Comparison of ENCODE assay signal across 12 cellular contexts in the genomic region with DNA sequence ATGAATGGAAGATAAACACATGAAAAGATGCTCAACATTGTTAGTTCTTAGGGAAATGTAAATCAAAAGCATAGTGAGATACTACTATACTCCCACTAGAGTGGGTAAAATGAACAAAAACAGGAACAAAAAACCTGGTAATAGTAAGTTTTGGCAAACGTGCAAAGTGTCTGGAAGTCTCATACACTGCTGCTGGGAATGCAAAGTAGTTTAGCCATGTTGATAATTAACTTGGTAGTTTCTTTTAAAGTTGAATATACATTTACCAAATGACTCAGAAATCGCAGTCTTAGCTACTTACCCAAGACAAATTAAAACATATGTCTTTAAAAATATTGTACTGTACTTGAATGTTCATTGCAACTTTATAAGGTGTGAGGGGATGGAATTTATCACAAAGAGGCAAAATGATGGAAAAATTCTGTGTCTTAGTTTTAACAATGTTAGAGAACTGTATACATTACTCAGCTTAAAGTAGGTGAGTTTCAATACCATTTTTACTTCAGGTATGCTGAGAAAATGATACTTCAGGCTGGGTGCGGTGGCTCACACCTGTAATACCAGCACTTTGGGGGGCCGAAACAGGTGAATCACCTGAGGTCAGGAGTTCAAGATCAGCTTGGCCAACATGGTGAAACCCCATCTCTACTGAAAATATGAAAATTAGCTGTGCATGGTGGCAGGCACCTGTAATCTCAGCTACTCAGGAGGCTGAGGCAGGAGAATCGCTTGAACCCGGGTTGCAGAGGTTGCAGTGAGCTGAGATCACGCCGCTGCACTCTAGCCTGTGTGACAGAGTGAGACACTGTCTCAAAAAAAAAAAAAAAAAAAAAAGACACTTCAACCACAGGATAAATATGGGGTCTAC.
DNase-seq lines count a peak whose midpoint lies in the region; ATAC-seq, FAIRE-seq and TF ChIP-seq lines count a peak whose summit lies in the region.
"Had no signal": no experiment of that assay in that cellular context is flagged by ENCODE, and none has a peak within 500 bp of the region (broad histone marks: within the 10 kb centered on the region; RNA-seq: fewer than 3 reads in every experiment).

No MANE protein-coding gene starts in this region.

- in situ Hi-C loops in GM12878 (cut with MboI), result no loop called here

- peak; percentile 8 for DNase-seq in GM12878 (ENCODE audit: low read depth, low spot score)
- DNase-seq in left lobe of liver (ENCODE audit: low spot score), result no peak
- DNase-seq in COLO668 (lab: John Stamatoyannopoulos, UW; ENCODE audit: unreplicated experiment), result no peak
- no peak for DNase-seq in small intestine
- DNase-seq in NCI-H187 treated with DMSO at 0.1 percent for 48 hours (lab: John Stamatoyannopoulos, UW), result no peak
- DNase-seq: activated gamma-delta T cell treated with Interleukin-2 at 50 U/mL for 16 hours, SJCRH30, transverse colon had no signal

- no peak for TF ChIP-seq POLR2A in GM12878 (IDR thresholded peaks at IDR 0.05; ENCODE audit: low read depth, low read length)

- no peak for TF ChIP-seq CTCF in GM12878 (IDR thresholded peaks at IDR 0.05 in 2 of 3, conservative IDR thresholded peaks at IDR 0.05 in 1 of 3; ENCODE audit: control insufficient read depth in 2 of 3, extremely low read depth in 1 of 3, insufficient read depth in 1 of 3, low read depth in 3 of 3, low read length in 3 of 3)

- H3K36me3 ChIP-seq in GM12878 (ENCODE audit: control insufficient read depth in 2 of 2, insufficient read depth in 2 of 2, low read length in 1 of 2) (no peaks in the 10 kb centered on the region), small intestine (ENCODE audit: control insufficient read depth in 2 of 2, insufficient read depth in 2 of 2, low read length in 2 of 2) (no peaks in the 10 kb centered on the region)
- H3K36me3 ChIP-seq: SJCRH30, transverse colon had no signal

- H3K79me2 ChIP-seq in GM12878 (ENCODE audit: control insufficient read depth, insufficient read depth, low read length), result no peaks in the 10 kb centered on the region

- no peak for TF ChIP-seq EP300 in GM12878 (IDR thresholded peaks at IDR 0.05; ENCODE audit: borderline replicate concordance in 1 of 2, control insufficient read depth in 1 of 2, low read depth in 2 of 2, low read length in 2 of 2)

- ATAC-seq in GM18909 (IDR thresholded peaks at IDR 0.05; ENCODE audit: poor library complexity, unreplicated experiment) (peak; percentile 97), GM21619 (IDR thresholded peaks at IDR 0.05; ENCODE audit: unreplicated experiment) (peak; percentile 95), HG03095 (IDR thresholded peaks at IDR 0.05; ENCODE audit: unreplicated experiment) (peak; percentile 87), GM12878 (peak; percentile 50), left lobe of liver (no peak)
- ATAC-seq: esophagus mucosa had no signal

- no TSS peak for BruUV-seq in GM12878 (replicated peaks; lab: Mats Ljungman, UMichigan)

- intact Hi-C loops in GM12878 (cut with micrococcal nuclease; ENCODE audit: unreplicated experiment), result no loop called here

- SMC1A ChIA-PET in GM12878 (lab: Charles Lee; ENCODE audit: uncharacterized antibody, unreplicated experiment), result no interaction called here

- H3K9me3 ChIP-seq in GM12878 (replicated peaks; ENCODE audit: control insufficient read depth, insufficient read depth, low read length) (no peaks in the 10 kb centered on the region), small intestine (ENCODE audit: control insufficient read depth, low read depth) (no peaks in the 10 kb centered on the region)
- H3K9me3 ChIP-seq: SJCRH30 had no signal

- H4K20me1 ChIP-seq in GM12878 (ENCODE audit: control insufficient read depth, insufficient read depth), result no peaks in the 10 kb centered on the region

- FAIRE-seq in GM12878 (lab: Jason Lieb, UNC) (no peak), small intestine (lab: Jason Lieb, UNC) (no peak)

- RAD21 ChIA-PET in GM12878 (lab: Charles Lee; ENCODE audit: unreplicated experiment), result no interaction called here

- H3K27ac ChIP-seq in GM12878 (ENCODE audit: control insufficient read depth, insufficient read depth), result no peak overlapping the region
- H3K27ac ChIP-seq in small intestine (ENCODE audit: low read depth in 1 of 2, low read length in 1 of 2), result no peak overlapping the region
- H3K27ac ChIP-seq: SJCRH30, transverse colon had no signal

- H3K4me1 ChIP-seq in GM12878 (ENCODE audit: control insufficient read depth, insufficient read depth, low read length) (no peaks in the 10 kb centered on the region), small intestine (ENCODE audit: control insufficient read depth in 2 of 2, insufficient read depth in 1 of 2, low read depth in 1 of 2, low read length in 1 of 2) (no peaks in the 10 kb centered on the region)
- H3K4me1 ChIP-seq: SJCRH30, transverse colon had no signal

- no peak overlapping the region for H2AFZ ChIP-seq in GM12878 (ENCODE audit: control insufficient read depth, low read depth, low read length)

- H3K27me3 ChIP-seq in GM12878 (replicated peaks in 1 of 2; ENCODE audit: control insufficient read depth in 2 of 2, insufficient read depth in 2 of 2, low read length in 1 of 2) (no peaks in the 10 kb centered on the region), small intestine (ENCODE audit: control insufficient read depth in 2 of 2, insufficient read depth in 2 of 2, low read length in 2 of 2) (no peaks in the 10 kb centered on the region)
- H3K27me3 ChIP-seq: transverse colon had no signal

- H3K4me2 ChIP-seq in GM12878 (ENCODE audit: control insufficient read depth, insufficient read depth), result no peak overlapping the region

- H3K4me3 ChIP-seq in GM12878 (no peak overlapping the region), small intestine (ENCODE audit: low read depth in 1 of 2, low read length in 2 of 2) (no peak overlapping the region)
- H3K4me3 ChIP-seq: SJCRH30, transverse colon had no signal

- no peak for TF ChIP-seq RAD21 in GM12878 (IDR thresholded peaks at IDR 0.05; ENCODE audit: insufficient read depth, low read depth, low read length)

- no peak overlapping the region for H3K9ac ChIP-seq in GM12878 (ENCODE audit: control insufficient read depth, insufficient read depth, low read length)

- WGBS in GM12878 (ENCODE audit: insufficient coverage, insufficient replicate concordance, low lambda C conversion rate, missing lambda C conversion rate), result 6% methylated on average over 8 of the region's 8 CpGs
- 66 to 75% (median 70%) methylated on average over 8 of the region's 8 CpGs for WGBS in small intestine, 3 donors

- POLR2A ChIA-PET in GM12878 (lab: Charles Lee), result no interaction called here

- CTCF ChIA-PET in GM12878 (lab: Yijun Ruan, JAX), result no interaction called here

TF ChIP-seq in GM12878, 131 proteins besides CTCF, POLR2A, EP300 and RAD21 (continues in another document):
- no peak for TF ChIP-seq ZNF384 (IDR thresholded peaks at IDR 0.05; ENCODE audit: borderline replicate concordance, low read depth, low read length)
- TF ChIP-seq BHLHE40 (IDR thresholded peaks at IDR 0.05; ENCODE audit: borderline replicate concordance in 1 of 2, low read depth in 2 of 2, low read length in 1 of 2), result 0 out of 4 replicates have a peak, but pooled peaks have one; percentile 4 to 26
- no peak for TF ChIP-seq ZBTB11 (CRISPR knock-in tag; IDR thresholded peaks at IDR 0.05)
- no peak for TF ChIP-seq ZNF24 (IDR thresholded peaks at IDR 0.05)
